Comparison of ENCODE assay signal across 1 cellular context in genomic region chr16:19114359-19115147, GRCh38.
TF ChIP-seq lines count a peak whose summit lies in the region.

No MANE protein-coding gene starts in this region.

TF ChIP-seq in HepG2, 621 proteins besides CTCF, POLR2A, EP300 and RAD21 (continues in another document):
- TF ChIP-seq, protein P1, sequence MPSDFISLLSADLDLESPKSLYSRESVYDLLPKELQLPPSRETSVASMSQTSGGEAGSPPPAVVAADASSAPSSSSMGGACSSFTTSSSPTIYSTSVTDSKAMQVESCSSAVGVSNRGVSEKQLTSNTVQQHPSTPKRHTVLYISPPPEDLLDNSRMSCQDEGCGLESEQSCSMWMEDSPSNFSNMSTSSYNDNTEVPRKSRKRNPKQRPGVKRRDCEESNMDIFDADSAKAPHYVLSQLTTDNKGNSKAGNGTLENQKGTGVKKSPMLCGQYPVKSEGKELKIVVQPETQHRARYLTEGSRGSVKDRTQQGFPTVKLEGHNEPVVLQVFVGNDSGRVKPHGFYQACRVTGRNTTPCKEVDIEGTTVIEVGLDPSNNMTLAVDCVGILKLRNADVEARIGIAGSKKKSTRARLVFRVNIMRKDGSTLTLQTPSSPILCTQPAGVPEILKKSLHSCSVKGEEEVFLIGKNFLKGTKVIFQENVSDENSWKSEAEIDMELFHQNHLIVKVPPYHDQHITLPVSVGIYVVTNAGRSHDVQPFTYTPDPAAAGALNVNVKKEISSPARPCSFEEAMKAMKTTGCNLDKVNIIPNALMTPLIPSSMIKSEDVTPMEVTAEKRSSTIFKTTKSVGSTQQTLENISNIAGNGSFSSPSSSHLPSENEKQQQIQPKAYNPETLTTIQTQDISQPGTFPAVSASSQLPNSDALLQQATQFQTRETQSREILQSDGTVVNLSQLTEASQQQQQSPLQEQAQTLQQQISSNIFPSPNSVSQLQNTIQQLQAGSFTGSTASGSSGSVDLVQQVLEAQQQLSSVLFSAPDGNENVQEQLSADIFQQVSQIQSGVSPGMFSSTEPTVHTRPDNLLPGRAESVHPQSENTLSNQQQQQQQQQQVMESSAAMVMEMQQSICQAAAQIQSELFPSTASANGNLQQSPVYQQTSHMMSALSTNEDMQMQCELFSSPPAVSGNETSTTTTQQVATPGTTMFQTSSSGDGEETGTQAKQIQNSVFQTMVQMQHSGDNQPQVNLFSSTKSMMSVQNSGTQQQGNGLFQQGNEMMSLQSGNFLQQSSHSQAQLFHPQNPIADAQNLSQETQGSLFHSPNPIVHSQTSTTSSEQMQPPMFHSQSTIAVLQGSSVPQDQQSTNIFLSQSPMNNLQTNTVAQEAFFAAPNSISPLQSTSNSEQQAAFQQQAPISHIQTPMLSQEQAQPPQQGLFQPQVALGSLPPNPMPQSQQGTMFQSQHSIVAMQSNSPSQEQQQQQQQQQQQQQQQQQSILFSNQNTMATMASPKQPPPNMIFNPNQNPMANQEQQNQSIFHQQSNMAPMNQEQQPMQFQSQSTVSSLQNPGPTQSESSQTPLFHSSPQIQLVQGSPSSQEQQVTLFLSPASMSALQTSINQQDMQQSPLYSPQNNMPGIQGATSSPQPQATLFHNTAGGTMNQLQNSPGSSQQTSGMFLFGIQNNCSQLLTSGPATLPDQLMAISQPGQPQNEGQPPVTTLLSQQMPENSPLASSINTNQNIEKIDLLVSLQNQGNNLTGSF (CRISPR knock-in tag; IDR thresholded peaks at IDR 0.05) = peak; percentile 73; the same call in 1 of the 2 replicates
- no peak; the same call in 1 of the 2 replicates for TF ChIP-seq ZNF362 (CRISPR knock-in tag; IDR thresholded peaks at IDR 0.05; ENCODE audit: borderline replicate concordance)
- TF ChIP-seq NR3C1 (CRISPR knock-in tag; IDR thresholded peaks at IDR 0.05) = no peak
- TF ChIP-seq KMT2B (CRISPR knock-in tag; IDR thresholded peaks at IDR 0.05) = no peak
- no peak for TF ChIP-seq RFX5 (IDR thresholded peaks at IDR 0.05; ENCODE audit: low read depth, low read length)
- TF ChIP-seq, protein P2, sequence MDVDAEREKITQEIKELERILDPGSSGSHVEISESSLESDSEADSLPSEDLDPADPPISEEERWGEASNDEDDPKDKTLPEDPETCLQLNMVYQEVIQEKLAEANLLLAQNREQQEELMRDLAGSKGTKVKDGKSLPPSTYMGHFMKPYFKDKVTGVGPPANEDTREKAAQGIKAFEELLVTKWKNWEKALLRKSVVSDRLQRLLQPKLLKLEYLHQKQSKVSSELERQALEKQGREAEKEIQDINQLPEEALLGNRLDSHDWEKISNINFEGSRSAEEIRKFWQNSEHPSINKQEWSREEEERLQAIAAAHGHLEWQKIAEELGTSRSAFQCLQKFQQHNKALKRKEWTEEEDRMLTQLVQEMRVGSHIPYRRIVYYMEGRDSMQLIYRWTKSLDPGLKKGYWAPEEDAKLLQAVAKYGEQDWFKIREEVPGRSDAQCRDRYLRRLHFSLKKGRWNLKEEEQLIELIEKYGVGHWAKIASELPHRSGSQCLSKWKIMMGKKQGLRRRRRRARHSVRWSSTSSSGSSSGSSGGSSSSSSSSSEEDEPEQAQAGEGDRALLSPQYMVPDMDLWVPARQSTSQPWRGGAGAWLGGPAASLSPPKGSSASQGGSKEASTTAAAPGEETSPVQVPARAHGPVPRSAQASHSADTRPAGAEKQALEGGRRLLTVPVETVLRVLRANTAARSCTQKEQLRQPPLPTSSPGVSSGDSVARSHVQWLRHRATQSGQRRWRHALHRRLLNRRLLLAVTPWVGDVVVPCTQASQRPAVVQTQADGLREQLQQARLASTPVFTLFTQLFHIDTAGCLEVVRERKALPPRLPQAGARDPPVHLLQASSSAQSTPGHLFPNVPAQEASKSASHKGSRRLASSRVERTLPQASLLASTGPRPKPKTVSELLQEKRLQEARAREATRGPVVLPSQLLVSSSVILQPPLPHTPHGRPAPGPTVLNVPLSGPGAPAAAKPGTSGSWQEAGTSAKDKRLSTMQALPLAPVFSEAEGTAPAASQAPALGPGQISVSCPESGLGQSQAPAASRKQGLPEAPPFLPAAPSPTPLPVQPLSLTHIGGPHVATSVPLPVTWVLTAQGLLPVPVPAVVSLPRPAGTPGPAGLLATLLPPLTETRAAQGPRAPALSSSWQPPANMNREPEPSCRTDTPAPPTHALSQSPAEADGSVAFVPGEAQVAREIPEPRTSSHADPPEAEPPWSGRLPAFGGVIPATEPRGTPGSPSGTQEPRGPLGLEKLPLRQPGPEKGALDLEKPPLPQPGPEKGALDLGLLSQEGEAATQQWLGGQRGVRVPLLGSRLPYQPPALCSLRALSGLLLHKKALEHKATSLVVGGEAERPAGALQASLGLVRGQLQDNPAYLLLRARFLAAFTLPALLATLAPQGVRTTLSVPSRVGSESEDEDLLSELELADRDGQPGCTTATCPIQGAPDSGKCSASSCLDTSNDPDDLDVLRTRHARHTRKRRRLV (CRISPR knock-in tag; IDR thresholded peaks at IDR 0.05) = 0 out of 2 replicates have a peak, but pooled peaks have one; percentile 44
- TF ChIP-seq ZMAT5 (CRISPR knock-in tag; IDR thresholded peaks at IDR 0.05; ENCODE audit: borderline replicate concordance, low read depth) = no peak
- peak; percentile 4; the same call in 1 of the 2 replicates for TF ChIP-seq ZNF446 (CRISPR knock-in tag; IDR thresholded peaks at IDR 0.05)
- peak; percentile 42; the same call in 1 of the 2 replicates for TF ChIP-seq ZHX2 (IDR thresholded peaks at IDR 0.05; ENCODE audit: low read depth)
- TF ChIP-seq ZHX2 (CRISPR knock-in tag; IDR thresholded peaks at IDR 0.05; ENCODE audit: borderline replicate concordance) = no peak
- TF ChIP-seq, protein P3, sequence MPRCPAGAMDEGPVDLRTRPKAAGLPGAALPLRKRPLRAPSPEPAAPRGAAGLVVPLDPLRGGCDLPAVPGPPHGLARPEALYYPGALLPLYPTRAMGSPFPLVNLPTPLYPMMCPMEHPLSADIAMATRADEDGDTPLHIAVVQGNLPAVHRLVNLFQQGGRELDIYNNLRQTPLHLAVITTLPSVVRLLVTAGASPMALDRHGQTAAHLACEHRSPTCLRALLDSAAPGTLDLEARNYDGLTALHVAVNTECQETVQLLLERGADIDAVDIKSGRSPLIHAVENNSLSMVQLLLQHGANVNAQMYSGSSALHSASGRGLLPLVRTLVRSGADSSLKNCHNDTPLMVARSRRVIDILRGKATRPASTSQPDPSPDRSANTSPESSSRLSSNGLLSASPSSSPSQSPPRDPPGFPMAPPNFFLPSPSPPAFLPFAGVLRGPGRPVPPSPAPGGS (CRISPR knock-in tag; IDR thresholded peaks at IDR 0.05) = peak; percentile 44
- no peak for TF ChIP-seq SP140L (CRISPR knock-in tag; IDR thresholded peaks at IDR 0.05; ENCODE audit: borderline replicate concordance)
- TF ChIP-seq MTA3 (CRISPR knock-in tag; IDR thresholded peaks at IDR 0.05) = no peak
- TF ChIP-seq PITX1 (CRISPR knock-in tag; IDR thresholded peaks at IDR 0.05) = peak; percentile 64
- TF ChIP-seq ZBTB40 (IDR thresholded peaks at IDR 0.05) = no peak
- peak; percentile 33; the same call in 1 of the 2 replicates for TF ChIP-seq ZBTB40 (CRISPR knock-in tag; IDR thresholded peaks at IDR 0.05)
- TF ChIP-seq ZNF589 (CRISPR knock-in tag; conservative IDR thresholded peaks at IDR 0.05) = peak; percentile 55
